Comparison of ENCODE assay signal across 15 cellular contexts in the genomic region with DNA sequence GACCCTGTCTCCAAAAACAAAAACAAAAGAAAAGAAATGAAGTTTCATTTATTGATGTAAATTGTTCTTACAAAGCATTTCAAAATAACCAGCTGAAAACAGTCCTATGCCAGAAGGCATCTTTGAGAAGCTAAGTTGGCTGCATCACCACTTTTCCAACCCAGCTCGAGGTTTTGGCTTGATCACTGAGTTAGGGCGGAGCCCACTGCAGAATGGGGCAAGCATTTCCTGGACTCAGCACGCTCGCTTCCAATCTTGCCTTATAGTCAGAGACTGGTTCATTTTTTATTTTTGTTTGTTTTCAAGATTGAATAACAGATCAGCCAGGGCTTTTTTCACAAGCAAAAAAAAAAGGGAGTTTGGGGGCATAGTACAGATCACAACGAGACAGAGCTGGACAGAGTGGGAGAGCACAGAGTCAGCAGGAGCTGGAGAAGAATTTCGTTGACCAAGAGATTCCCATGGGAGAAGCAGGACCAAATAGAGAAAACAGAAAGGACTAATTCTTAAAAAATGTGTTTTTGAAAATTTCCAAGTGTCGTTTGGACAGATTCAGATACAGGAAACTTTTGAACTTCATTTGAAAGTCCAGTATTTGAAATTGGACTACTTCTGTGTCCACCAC. TPM values are rescaled to one million over a fixed set of nuclear protein-coding genes. Genes with fewer than 3 reads are reported as not detected.
DNase-seq lines count a peak whose midpoint lies in the region; ATAC-seq and TF ChIP-seq lines count a peak whose summit lies in the region.
"Had no signal": no experiment of that assay in that cellular context is flagged by ENCODE, and none has a peak within 500 bp of the region (broad histone marks: within the 10 kb centered on the region; RNA-seq: fewer than 3 reads in every experiment).

No MANE protein-coding gene starts in this region.

- H3K4me1 ChIP-seq in psoas muscle, result no peaks in the 10 kb centered on the region
- H3K4me1 ChIP-seq: SJCRH30 had no signal

- ATAC-seq in Right ventricle myocardium inferior (peak; percentile 74), left cardiac atrium (peak; percentile 75 to 82), psoas muscle (peak in 3 of 4 donors; percentile 52 to 77 (median 70)), HG03565 (IDR thresholded peaks at IDR 0.05; ENCODE audit: unreplicated experiment) (no peak)

- 13 to 20% (median 15%) methylated on average over 7 of the region's 7 CpGs for WGBS in psoas muscle, 3 donors

- peak; percentile 71 for DNase-seq in Right ventricle myocardium inferior (ENCODE audit: missing footprints)
- no peak for DNase-seq in cardiac septum (ENCODE audit: low spot score)
- peak; percentile 72 for DNase-seq in left cardiac atrium
- DNase-seq in psoas muscle, result peak in 1 of 2 donors; percentile 61
- DNase-seq in KBM-7, result no peak
- DNase-seq in NCI-H526 treated with DMSO at 0.1 percent for 48 hours (lab: John Stamatoyannopoulos, UW), result no peak
- no peak for DNase-seq in UCSD-AML1 (lab: John Stamatoyannopoulos, UW; ENCODE audit: unreplicated experiment)
- DNase-seq: activated T-cell treated with anti-CD3 and anti-CD28 coated beads for 4 hours; amygdala; effector memory CD4-positive, alpha-beta T cell; NCI-H187; SJCRH30; WERI-Rb-1 had no signal

- in situ Hi-C loops in KBM-7 (cut with MboI; ENCODE audit: low pct_unique_long_range_greater_than_20kb, low sequenced_read_pairs), result no loop called here

- peak overlapping the region; percentile 46 for H3K27ac ChIP-seq in psoas muscle
- H3K27ac ChIP-seq: KMS-11, SJCRH30, WERI-Rb-1 had no signal

- no peaks in the 10 kb centered on the region for H3K9me3 ChIP-seq in psoas muscle
- H3K9me3 ChIP-seq: SJCRH30 had no signal

- H3K4me3 ChIP-seq in psoas muscle, result no peak overlapping the region
- H3K4me3 ChIP-seq: SJCRH30 had no signal

- H3K27me3 ChIP-seq in psoas muscle (ENCODE audit: insufficient read depth in 3 of 3, low read length in 2 of 3), result peaks cover 0 to 39% (median 1%) of the 10 kb centered on the region in 3 donors
- H3K27me3 ChIP-seq: SJCRH30 had no signal

- intact Hi-C loops in Right ventricle myocardium inferior (cut with DNase I), result no loop called here
- intact Hi-C loops in cardiac septum (cut with DNase I), result no loop called here
- intact Hi-C loops in left cardiac atrium (cut with DNase I), result no loop called here
- intact Hi-C loops in psoas muscle (cut with DNase I), result no loop called here

- TF ChIP-seq CTCF in psoas muscle (IDR thresholded peaks at IDR 0.05), result no peak

- H3K36me3 ChIP-seq in psoas muscle (ENCODE audit: insufficient read depth in 1 of 2, low read depth in 1 of 2), result no peaks in the 10 kb centered on the region
- H3K36me3 ChIP-seq: SJCRH30, WERI-Rb-1 had no signal

RNA-seq across cellular contexts. Expression of gene COL6A1, which starts 23.5 kb away (rescaled TPM):
- total RNA-seq in Right ventricle myocardium inferior, result 228 TPM
- 140 TPM for total RNA-seq in cardiac septum
- total RNA-seq in left cardiac atrium, result 100 to 1,000 TPM; 244 to 247 TPM
- 10 to 100 TPM; 36.1 to 83.0 (median 61.9) TPM for total RNA-seq in psoas muscle
- 10 to 100 TPM; 29.4 to 32.1 (median 30.4) TPM for polyA plus RNA-seq in psoas muscle

Comparison
In these comparisons a context has a peak if more than half of its experiments do, and no peak if none do; other contexts are left out.
1. DNase-seq: peak in Right ventricle myocardium inferior (single experiment) and left cardiac atrium (single experiment); none in cardiac septum (single experiment), KBM-7 (single experiment), NCI-H526 treated with DMSO at 0.1 percent for 48 hours (single experiment) and UCSD-AML1 (single experiment).